In genomic region chr11:13220148-13220547, GRCh38 we compare ENCODE assay signal across 28 cellular contexts.
"Had no signal": no experiment of that assay in that cellular context is flagged by ENCODE, and none has a peak within 500 bp of the region (broad histone marks: within the 10 kb centered on the region; RNA-seq: fewer than 3 reads in every experiment).

No MANE protein-coding gene starts in this region.

- H3K4me3 ChIP-seq: coronary artery, heart right ventricle, prostate gland, suprapubic skin, transverse colon, uterus had no signal

- H3K9me3 ChIP-seq: prostate gland, suprapubic skin, transverse colon, uterus had no signal

- H3K36me3 Mint-ChIP-seq: naive thymus-derived CD4-positive, alpha-beta T cell had no signal

- H3K27ac Mint-ChIP-seq: activated B cell treated with CpG ODN at 0.5 μM for 24 hours; activated CD4-positive, alpha-beta T cell treated with anti-CD3 and anti-CD28 coated beads for 36 hours; activated naive CD4-positive, alpha-beta T cell treated with anti-CD3 and anti-CD28 coated beads for 36 hours; endodermal cell; naive thymus-derived CD4-positive, alpha-beta T cell had no signal

- DNase-seq: activated B cell treated with CpG ODN at 0.5 μM for 24 hours; activated CD4-positive, alpha-beta T cell treated with anti-CD3 and anti-CD28 coated beads for 36 hours; activated CD4-positive, alpha-beta T cell treated with anti-CD3 and anti-CD28 coated beads, Interleukin-2, amount 50 U/mL, for 4 hours; activated CD8-positive, alpha-beta memory T cell treated with anti-CD3 and anti-CD28 coated beads for 24 hours; activated CD8-positive, alpha-beta memory T cell treated with anti-CD3 and anti-CD28 coated beads, Interleukin-2, amount 50 U/mL, for 4 hours; activated effector memory CD4-positive, alpha-beta T cell treated with Interleukin-2 at 50 U/mL for 16 hours; activated naive CD4-positive, alpha-beta T cell treated with anti-CD3 and anti-CD28 coated beads for 36 hours; activated T-cell treated with anti-CD3 and anti-CD28 coated beads, Interleukin-2, amount 50 U/mL, for 48 hours; amygdala; cerebellar nuclear complex; endodermal cell; foreskin fibroblast; heart right ventricle; islet precursor cell; left colon; mesenchymal stem cell; naive thymus-derived CD4-positive, alpha-beta T cell; right cardiac atrium; stimulated activated CD4-positive, alpha-beta T cell treated with anti-CD3 and anti-CD28 coated beads, Interleukin-12 subunit alpha, Interleukin-12 subunit beta, amount 100 ng/mL, for 4 hours; stimulated activated CD4-positive, alpha-beta T cell treated with anti-CD3 and anti-CD28 coated beads, Interleukin-4, amount 100 ng/mL, for 4 hours; stimulated activated naive CD8-positive, alpha-beta T cell treated with anti-CD3 and anti-CD28 coated beads, Interleukin-15, amount 100 ng/mL, for 72 hours; SW 1271; transverse colon; uterus had no signal

- H3K27me3 Mint-ChIP-seq: activated B cell treated with CpG ODN at 0.5 μM for 24 hours; activated CD4-positive, alpha-beta T cell treated with anti-CD3 and anti-CD28 coated beads for 36 hours; stimulated activated naive CD8-positive, alpha-beta T cell treated with anti-CD3 and anti-CD28 coated beads, Interleukin-15, amount 100 ng/mL, for 72 hours had no signal

- H3K4me1 ChIP-seq: prostate gland, suprapubic skin, transverse colon, uterus had no signal

- H3K4me3 Mint-ChIP-seq: activated B cell treated with CpG ODN at 0.5 μM for 24 hours; activated CD4-positive, alpha-beta T cell treated with anti-CD3 and anti-CD28 coated beads for 36 hours; activated naive CD4-positive, alpha-beta T cell treated with anti-CD3 and anti-CD28 coated beads for 36 hours; endodermal cell; naive thymus-derived CD4-positive, alpha-beta T cell; neural crest cell; stimulated activated naive CD8-positive, alpha-beta T cell treated with anti-CD3 and anti-CD28 coated beads, Interleukin-15, amount 100 ng/mL, for 72 hours had no signal

- H3K4me1 Mint-ChIP-seq: activated B cell treated with CpG ODN at 0.5 μM for 24 hours; naive thymus-derived CD4-positive, alpha-beta T cell; stimulated activated naive CD8-positive, alpha-beta T cell treated with anti-CD3 and anti-CD28 coated beads, Interleukin-15, amount 100 ng/mL, for 72 hours had no signal

- H3K36me3 ChIP-seq: heart right ventricle, prostate gland, suprapubic skin, transverse colon, uterus had no signal

- H3K27ac ChIP-seq: coronary artery, heart right ventricle, prostate gland, suprapubic skin, transverse colon, uterus had no signal

- H3K9me3 Mint-ChIP-seq: activated B cell treated with CpG ODN at 0.5 μM for 24 hours; activated naive CD4-positive, alpha-beta T cell treated with anti-CD3 and anti-CD28 coated beads for 36 hours; neural crest cell; stimulated activated naive CD8-positive, alpha-beta T cell treated with anti-CD3 and anti-CD28 coated beads, Interleukin-15, amount 100 ng/mL, for 72 hours had no signal

- H3K27me3 ChIP-seq: suprapubic skin, transverse colon, uterus had no signal
